8 cellular contexts compared by ENCODE assay signal in genomic region chr2:88690591-88691338, GRCh38. TPM values are rescaled to one million over a fixed set of nuclear protein-coding genes. Genes with fewer than 3 reads are reported as not detected.
DNase-seq lines count a peak whose midpoint lies in the region; ATAC-seq and TF ChIP-seq lines count a peak whose summit lies in the region.

No MANE protein-coding gene starts in this region.

- no peaks in the 10 kb centered on the region for H3K36me3 ChIP-seq in trophoblast cell (ENCODE audit: control insufficient read depth in 1 of 2, insufficient read depth in 2 of 2, low read length in 2 of 2)

- peak overlapping the region; percentile 96 for H3K4me3 ChIP-seq in fibroblast of the aortic adventitia (ENCODE audit: low read depth, low read length)
- H3K4me3 ChIP-seq in trophoblast cell (ENCODE audit: low read depth, low read length) = peak overlapping the region; percentile 78

- H2BK12ac ChIP-seq in trophoblast cell (ENCODE audit: low read length) = no peak overlapping the region

- H4K91ac ChIP-seq in trophoblast cell (ENCODE audit: low read depth, low read length) = peak overlapping the region; percentile 52

- peak; percentile 30 for TF ChIP-seq CTCF in fibroblast of the aortic adventitia (IDR thresholded peaks at IDR 0.05; ENCODE audit: insufficient read depth, low read length)

- H3K79me2 ChIP-seq in trophoblast cell (ENCODE audit: control insufficient read depth, insufficient read depth, low read length, poor library complexity) = peaks cover 6% of the 10 kb centered on the region

- WGBS in trophoblast cell (ENCODE audit: extremely low coverage, insufficient coverage, insufficient read length) = no CpG with 5 or more reads among the region's 20 CpGs

- peak overlapping the region; percentile 82 for H2AFZ ChIP-seq in trophoblast cell (ENCODE audit: insufficient read depth, low read length, poor library complexity)

- H2AK5ac ChIP-seq in trophoblast cell (ENCODE audit: low read length) = peak overlapping the region; percentile 7

- peak overlapping the region; percentile 29 for H3K4ac ChIP-seq in trophoblast cell (ENCODE audit: low read depth, low read length)

- H3K27ac ChIP-seq in trophoblast cell (ENCODE audit: low read depth, low read length) = peak overlapping the region; percentile 55

- H4K8ac ChIP-seq in trophoblast cell (ENCODE audit: low read depth, low read length) = peak overlapping the region; percentile 89

- peaks cover 2% of the 10 kb centered on the region for H3K9me3 ChIP-seq in trophoblast cell (ENCODE audit: insufficient read depth, low read depth, low read length)

- H3K4me2 ChIP-seq in trophoblast cell (ENCODE audit: low read length) = peak overlapping the region; percentile 83

- DNase-seq in D341Med (ENCODE audit: low spot score) = peak; percentile 41
- peak; percentile 25 for DNase-seq in M059J (ENCODE audit: low read depth)
- DNase-seq in activated CD8-positive, alpha-beta memory T cell treated with anti-CD3 and anti-CD28 coated beads, Interleukin-2, amount 50 U/mL, for 4 hours = peak; percentile 46
- DNase-seq in fibroblast of the aortic adventitia (ENCODE audit: low read depth) = no peak
- peak; percentile 86 to 90 for DNase-seq in trophoblast cell
- DNase-seq in cortex of kidney (lab: John Stamatoyannopoulos, UW) = no peak
- DNase-seq in NCI-H1417 (lab: John Stamatoyannopoulos, UW) = no peak

- H3K18ac ChIP-seq in trophoblast cell (ENCODE audit: low read length) = peak overlapping the region; percentile 48

- peak overlapping the region; percentile 47 for H3K14ac ChIP-seq in trophoblast cell (ENCODE audit: low read length)

- H3K23ac ChIP-seq in trophoblast cell (ENCODE audit: low read length) = no peak overlapping the region

- peak overlapping the region; percentile 52 for H2BK120ac ChIP-seq in trophoblast cell (ENCODE audit: insufficient read depth, low read length, poor library complexity)

- no peaks in the 10 kb centered on the region for H3K27me3 ChIP-seq in trophoblast cell (ENCODE audit: insufficient read depth, low read length)

- H3K79me1 ChIP-seq in trophoblast cell (ENCODE audit: low read length) = peaks cover 3% of the 10 kb centered on the region

- peak; percentile 8 for ATAC-seq in GM21515 (IDR thresholded peaks at IDR 0.05; ENCODE audit: unreplicated experiment)

- peaks cover 5 to 10% of the 10 kb centered on the region in 2 experiments for H3K4me1 ChIP-seq in trophoblast cell (ENCODE audit: control insufficient read depth in 1 of 2, insufficient read depth in 2 of 2, low read length in 2 of 2)

- H3K9ac ChIP-seq in trophoblast cell (ENCODE audit: low read length) = peak overlapping the region; percentile 82

- H2BK5ac ChIP-seq in trophoblast cell (ENCODE audit: low read depth, low read length, poor library complexity) = peak overlapping the region; percentile 25

- peak overlapping the region; percentile 78 for H4K12ac ChIP-seq in trophoblast cell (ENCODE audit: low read depth, low read length)

RNA-seq across cellular contexts. Expression of gene RPIA, which starts 0.7 kb away (rescaled TPM):
- 7.1 and 7.4 TPM in 2 replicates for total RNA-seq in M059J (2014; rRNA removed; shearing (Covaris generic))
- 7.6 and 24.1 TPM in 2 replicates for total RNA-seq in fibroblast of the aortic adventitia (ENCODE audit: low replicate concordance)
- polyA plus RNA-seq in trophoblast cell (2013) = 7.5 and 7.8 TPM in 2 replicates

Comparison
In these comparisons a context has a peak if more than half of its experiments do, and no peak if none do; other contexts are left out.
1. DNase-seq: peak in D341Med (single experiment), M059J (single experiment), activated CD8-positive, alpha-beta memory T cell treated with anti-CD3 and anti-CD28 coated beads, Interleukin-2, amount 50 U/mL, for 4 hours (single experiment) and trophoblast cell (2 of 2); none in fibroblast of the aortic adventitia (single experiment), cortex of kidney (single experiment) and NCI-H1417 (0 of 3).